1 cellular context compared by ENCODE assay signal in genomic region chr20:46261456-46262253, GRCh38.
TF ChIP-seq lines count a peak whose summit lies in the region.

No MANE protein-coding gene starts in this region.

TF ChIP-seq in Ishikawa, 13 proteins besides CTCF, POLR2A, EP300 and RAD21 (continued from another document):
- TF ChIP-seq, protein P1, sequence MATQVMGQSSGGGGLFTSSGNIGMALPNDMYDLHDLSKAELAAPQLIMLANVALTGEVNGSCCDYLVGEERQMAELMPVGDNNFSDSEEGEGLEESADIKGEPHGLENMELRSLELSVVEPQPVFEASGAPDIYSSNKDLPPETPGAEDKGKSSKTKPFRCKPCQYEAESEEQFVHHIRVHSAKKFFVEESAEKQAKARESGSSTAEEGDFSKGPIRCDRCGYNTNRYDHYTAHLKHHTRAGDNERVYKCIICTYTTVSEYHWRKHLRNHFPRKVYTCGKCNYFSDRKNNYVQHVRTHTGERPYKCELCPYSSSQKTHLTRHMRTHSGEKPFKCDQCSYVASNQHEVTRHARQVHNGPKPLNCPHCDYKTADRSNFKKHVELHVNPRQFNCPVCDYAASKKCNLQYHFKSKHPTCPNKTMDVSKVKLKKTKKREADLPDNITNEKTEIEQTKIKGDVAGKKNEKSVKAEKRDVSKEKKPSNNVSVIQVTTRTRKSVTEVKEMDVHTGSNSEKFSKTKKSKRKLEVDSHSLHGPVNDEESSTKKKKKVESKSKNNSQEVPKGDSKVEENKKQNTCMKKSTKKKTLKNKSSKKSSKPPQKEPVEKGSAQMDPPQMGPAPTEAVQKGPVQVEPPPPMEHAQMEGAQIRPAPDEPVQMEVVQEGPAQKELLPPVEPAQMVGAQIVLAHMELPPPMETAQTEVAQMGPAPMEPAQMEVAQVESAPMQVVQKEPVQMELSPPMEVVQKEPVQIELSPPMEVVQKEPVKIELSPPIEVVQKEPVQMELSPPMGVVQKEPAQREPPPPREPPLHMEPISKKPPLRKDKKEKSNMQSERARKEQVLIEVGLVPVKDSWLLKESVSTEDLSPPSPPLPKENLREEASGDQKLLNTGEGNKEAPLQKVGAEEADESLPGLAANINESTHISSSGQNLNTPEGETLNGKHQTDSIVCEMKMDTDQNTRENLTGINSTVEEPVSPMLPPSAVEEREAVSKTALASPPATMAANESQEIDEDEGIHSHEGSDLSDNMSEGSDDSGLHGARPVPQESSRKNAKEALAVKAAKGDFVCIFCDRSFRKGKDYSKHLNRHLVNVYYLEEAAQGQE (IDR thresholded peaks at IDR 0.05; ENCODE audit: low read depth) = peak; percentile 78
